Comparison of ENCODE assay signal across 8 cellular contexts in the genomic region with DNA sequence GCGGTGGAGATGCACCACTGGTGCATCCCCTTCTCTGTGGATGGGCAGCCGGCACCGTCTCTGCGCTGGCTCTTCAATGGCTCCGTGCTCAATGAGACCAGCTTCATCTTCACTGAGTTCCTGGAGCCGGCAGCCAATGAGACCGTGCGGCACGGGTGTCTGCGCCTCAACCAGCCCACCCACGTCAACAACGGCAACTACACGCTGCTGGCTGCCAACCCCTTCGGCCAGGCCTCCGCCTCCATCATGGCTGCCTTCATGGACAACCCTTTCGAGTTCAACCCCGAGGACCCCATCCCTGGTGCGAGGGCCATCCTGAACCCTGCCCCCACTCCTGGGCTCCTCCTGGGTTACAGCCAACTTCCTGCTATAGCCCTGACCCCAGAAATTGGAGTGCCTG. TPM values are rescaled to one million over a fixed set of nuclear protein-coding genes. Genes with fewer than 3 reads are reported as not detected.
"Had no signal": no experiment of that assay in that cellular context is flagged by ENCODE, and none has a peak within 500 bp of the region (broad histone marks: within the 10 kb centered on the region; RNA-seq: fewer than 3 reads in every experiment).

No MANE protein-coding gene starts in this region.

- H3K9ac ChIP-seq: GM23248 had no signal

- H3K4me3 ChIP-seq: GM23248 had no signal

- H2AFZ ChIP-seq: GM23248 had no signal

- FAIRE-seq: H54, HTR-8/SVneo had no signal

- DNase-seq: GM23248, GOT3, H9, HCEC 1CT, IMR-90 had no signal

- H3K27ac ChIP-seq: GM23248 had no signal

RNA-seq across cellular contexts. Expression of a gene that starts 13.0 kb away (rescaled TPM):
- total RNA-seq: HT-29, IMR-90 had no signal
- polyA plus RNA-seq: IMR-90 had no signal

RNA-seq across cellular contexts. Expression of a gene that starts 14.7 kb away (rescaled TPM):
- total RNA-seq: GM23248, H9, IMR-90 had no signal
- polyA plus RNA-seq: IMR-90 had no signal

RNA-seq across cellular contexts. Expression of a gene that starts 46.8 kb away (rescaled TPM):
- total RNA-seq: H9, HT-29, IMR-90 had no signal
- polyA plus RNA-seq: GM23248 had no signal

RNA-seq across cellular contexts. Expression of a gene that starts 57.0 kb away (rescaled TPM):
- total RNA-seq: GM23248, IMR-90 had no signal
- polyA plus RNA-seq: IMR-90 had no signal
